26 cellular contexts compared by ENCODE assay signal in the genomic region with DNA sequence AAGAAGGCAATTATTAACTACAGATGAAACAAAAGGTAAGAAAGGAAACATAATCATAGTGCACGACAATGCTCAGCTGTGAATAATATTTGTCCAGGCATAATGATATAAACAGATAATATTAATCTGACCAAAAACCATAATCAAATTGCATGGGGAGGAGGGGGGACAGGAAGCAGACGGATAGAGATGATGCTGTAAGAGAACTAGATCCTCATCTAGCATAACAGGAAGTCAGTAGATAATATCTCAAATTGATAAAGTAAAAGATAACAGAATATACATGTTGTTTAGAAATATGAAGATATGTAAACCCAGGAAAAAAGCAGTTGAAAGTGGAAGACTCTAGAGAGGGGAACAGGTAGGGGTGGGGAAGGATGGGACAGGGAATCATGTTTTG.
"Had no signal": no experiment of that assay in that cellular context is flagged by ENCODE, and none has a peak within 500 bp of the region (broad histone marks: within the 10 kb centered on the region; RNA-seq: fewer than 3 reads in every experiment).

No MANE protein-coding gene starts in this region.

- H3K27ac ChIP-seq: coronary artery, esophagus muscularis mucosa, foreskin keratinocyte, gastroesophageal sphincter, heart right ventricle, left lung, ovary, right lobe of liver, thoracic aorta, tibial nerve, upper lobe of left lung had no signal

- H3K36me3 ChIP-seq: esophagus muscularis mucosa, gastroesophageal sphincter, heart right ventricle, left lung, ovary, right lobe of liver, thoracic aorta, tibial nerve, upper lobe of left lung had no signal

- H3K4me3 ChIP-seq: coronary artery, esophagus muscularis mucosa, gastroesophageal sphincter, heart right ventricle, left lung, ovary, right lobe of liver, thoracic aorta, tibial nerve, upper lobe of left lung had no signal

- H3K36me3 Mint-ChIP-seq: natural killer cell had no signal

- H3K27ac Mint-ChIP-seq: natural killer cell; stimulated activated naive B cell treated with anti-CD40 and anti-IgM and Interleukin-4, amounts not matched to agents 10 μg/mL and 1 μg/mL and 100 μg/mL, for 72 hours; stimulated activated naive CD8-positive, alpha-beta T cell treated with anti-CD3 and anti-CD28 coated beads, Interleukin-15, Interleukin-2, amounts not matched to agents 100 ng/mL and 50 ng/mL, for 24 hours had no signal

- H3K4me1 Mint-ChIP-seq: natural killer cell; stimulated activated naive B cell treated with anti-CD40 and anti-IgM and Interleukin-4, amounts not matched to agents 10 μg/mL and 1 μg/mL and 100 μg/mL, for 72 hours had no signal

- H3K4me1 ChIP-seq: esophagus muscularis mucosa, foreskin keratinocyte, gastroesophageal sphincter, heart right ventricle, left lung, right lobe of liver, tibial nerve, upper lobe of left lung had no signal

- H3K27me3 ChIP-seq: ovary, right lobe of liver, tibial nerve, upper lobe of left lung had no signal

- ATAC-seq: foreskin keratinocyte; gastroesophageal sphincter; heart right ventricle; left cardiac atrium; left lung; right lobe of liver; stimulated activated naive B cell treated with anti-CD40 and anti-IgM and Interleukin-4, amounts not matched to agents 10 μg/mL and 1 μg/mL and 100 μg/mL, for 72 hours had no signal

- DNase-seq: dermis blood vessel endothelial cell; effector memory CD4-positive, alpha-beta T cell; foreskin keratinocyte; glutamatergic neuron; heart right ventricle; hippocampal formation; left cardiac atrium; left lung; mesenchymal stem cell; midbrain; natural killer cell; occipital lobe; ovary; posterior cingulate gyrus; right lobe of liver; small intestine; stimulated activated CD4-positive, alpha-beta T cell treated with anti-CD3 and anti-CD28 coated beads, Interleukin-15, amount 100 ng/mL, for 24 hours; stimulated activated CD4-positive, alpha-beta T cell treated with anti-CD3 and anti-CD28 coated beads, Interleukin-2, amount 100 ng/mL, for 48 hours; stimulated activated naive B cell treated with anti-CD40 and anti-IgM and Interleukin-4, amounts not matched to agents 10 μg/mL and 1 μg/mL and 100 μg/mL, for 72 hours; upper lobe of left lung had no signal

- H3K9me3 Mint-ChIP-seq: natural killer cell had no signal

- H3K9me3 ChIP-seq: left lung, ovary, right lobe of liver, thoracic aorta, upper lobe of left lung had no signal

- H3K27me3 Mint-ChIP-seq: stimulated activated naive CD8-positive, alpha-beta T cell treated with anti-CD3 and anti-CD28 coated beads, Interleukin-15, Interleukin-2, amounts not matched to agents 100 ng/mL and 50 ng/mL, for 24 hours had no signal

- H3K4me3 Mint-ChIP-seq: natural killer cell; stimulated activated naive B cell treated with anti-CD40 and anti-IgM and Interleukin-4, amounts not matched to agents 10 μg/mL and 1 μg/mL and 100 μg/mL, for 72 hours; stimulated activated naive CD8-positive, alpha-beta T cell treated with anti-CD3 and anti-CD28 coated beads, Interleukin-15, Interleukin-2, amounts not matched to agents 100 ng/mL and 50 ng/mL, for 24 hours had no signal
